In genomic region chr3:12886106-12886679, GRCh38 we compare ENCODE assay signal across 12 cellular contexts. TPM values are rescaled to one million over a fixed set of nuclear protein-coding genes. Genes with fewer than 3 reads are reported as not detected.
A peak's percentile ranks its signal among the peaks of the same experiment; 100 is the strongest.
DNase-seq lines count a peak whose midpoint lies in the region; ATAC-seq and TF ChIP-seq lines count a peak whose summit lies in the region.
"Had no signal": no experiment of that assay in that cellular context is flagged by ENCODE, and none has a peak within 500 bp of the region (broad histone marks: within the 10 kb centered on the region; RNA-seq: fewer than 3 reads in every experiment).

No MANE protein-coding gene starts in this region.

- H3K4me3 Mint-ChIP-seq in Caco-2 (ENCODE audit: unreplicated experiment) = no peak overlapping the region

- peak overlapping the region; percentile 76 for H2AK5ac ChIP-seq in neuronal stem cell (ENCODE audit: low read depth, low read length)

- H3K27me3 Mint-ChIP-seq in Caco-2 (ENCODE audit: insufficient read depth, unreplicated experiment) = peaks cover 15% of the 10 kb centered on the region

- no peak overlapping the region for H3K9ac ChIP-seq in OCI-LY1 (ENCODE audit: low read length)
- H3K9ac ChIP-seq in neuronal stem cell (ENCODE audit: low read depth, low read length, poor library complexity) = no peak overlapping the region

- H3K27ac Mint-ChIP-seq in Caco-2 (ENCODE audit: unreplicated experiment) = no peak overlapping the region

- no peaks in the 10 kb centered on the region for H4K20me1 ChIP-seq in OCI-LY1 (ENCODE audit: insufficient read depth, low read length)

- no peak overlapping the region for H2AFZ ChIP-seq in OCI-LY1 (ENCODE audit: low read length)
- no peak overlapping the region for H2AFZ ChIP-seq in neuronal stem cell (ENCODE audit: low read length)

- H3K14ac ChIP-seq in neuronal stem cell (ENCODE audit: low read length) = no peak overlapping the region

- H4K8ac ChIP-seq in neuronal stem cell (ENCODE audit: low read depth, low read length) = no peak overlapping the region

- DNase-seq in GM12865 (ENCODE audit: low read depth) (peak; percentile 51), neuronal stem cell (ENCODE audit: low spot score) (no peak), SKM-1 treated with dmso at 0.1 percent for 144 hours (lab: John Stamatoyannopoulos, UW; ENCODE audit: unreplicated experiment) (no peak), Caco-2 (no peak), NCI-H2227 (lab: John Stamatoyannopoulos, UW; ENCODE audit: unreplicated experiment) (no peak)
- DNase-seq: DMS53; NK-92 treated with Interleukin-12 subunit alpha and Interleukin-12 subunit beta, amount 100 ng/mL, for 24 hours had no signal

- no peaks in the 10 kb centered on the region for H3K9me3 Mint-ChIP-seq in Caco-2 (ENCODE audit: unreplicated experiment)

- H3K4ac ChIP-seq in neuronal stem cell (ENCODE audit: low read length) = no peak overlapping the region

- intact Hi-C loops in Caco-2 (cut with micrococcal nuclease; ENCODE audit: unreplicated experiment) = no loop called here

- H3K18ac ChIP-seq in neuronal stem cell (ENCODE audit: low read length) = no peak overlapping the region

- no peaks in the 10 kb centered on the region for H3K36me3 ChIP-seq in OCI-LY1 (ENCODE audit: insufficient read depth, low read length)
- H3K36me3 ChIP-seq in neuronal stem cell (replicated peaks in 1 of 2; ENCODE audit: control insufficient read depth in 2 of 2, insufficient read depth in 2 of 2, low read length in 2 of 2) = no peaks in the 10 kb centered on the region
- no peaks in the 10 kb centered on the region for H3K36me3 ChIP-seq in Caco-2 (ENCODE audit: control insufficient read depth, insufficient read depth, low read length)
- H3K36me3 ChIP-seq: neutrophil had no signal

- H3K9me3 ChIP-seq in OCI-LY1 (ENCODE audit: low read length) = no peaks in the 10 kb centered on the region
- H3K9me3 ChIP-seq in neuronal stem cell (replicated peaks in 1 of 2; ENCODE audit: control insufficient read depth in 2 of 2, insufficient read depth in 1 of 2, low read depth in 1 of 2, low read length in 2 of 2) = no peaks in the 10 kb centered on the region
- no peaks in the 10 kb centered on the region for H3K9me3 ChIP-seq in Caco-2
- H3K9me3 ChIP-seq: neutrophil had no signal

- WGBS in neuronal stem cell (ENCODE audit: extremely low coverage in 2 of 2, insufficient read length in 2 of 2, insufficient replicate concordance in 1 of 2), 2 donors = no CpG with 5 or more reads among the region's 10 CpGs

- H2BK12ac ChIP-seq in neuronal stem cell (ENCODE audit: low read length) = no peak overlapping the region

- ATAC-seq in GM21390 (IDR thresholded peaks at IDR 0.05; ENCODE audit: unreplicated experiment) (peak; percentile 57), GM21619 (IDR thresholded peaks at IDR 0.05; ENCODE audit: unreplicated experiment) (no peak)

- H3K79me1 ChIP-seq in neuronal stem cell (ENCODE audit: low read depth, low read length) = no peaks in the 10 kb centered on the region

- H3K9me2 ChIP-seq in OCI-LY1 (ENCODE audit: low read depth, low read length) = no peaks in the 10 kb centered on the region

- no peak overlapping the region for H3K23ac ChIP-seq in neuronal stem cell (ENCODE audit: low read depth, low read length, poor library complexity)

- H3K4me1 ChIP-seq in OCI-LY1 (ENCODE audit: insufficient read depth, low read length, severe bottlenecking) = peaks cover 17% of the 10 kb centered on the region
- peaks cover 0 to 2% of the 10 kb centered on the region in 2 donors for H3K4me1 ChIP-seq in neuronal stem cell (ENCODE audit: control insufficient read depth in 2 of 2, insufficient read depth in 1 of 2, low read depth in 1 of 2, low read length in 2 of 2)
- H3K4me1 ChIP-seq in Caco-2 = no peaks in the 10 kb centered on the region

- no peaks in the 10 kb centered on the region for H3K79me2 ChIP-seq in OCI-LY1 (ENCODE audit: insufficient read depth, low read length)

- peak overlapping the region; percentile 34; the same call in 1 of the 2 replicates for H3K4me2 ChIP-seq in OCI-LY1 (ENCODE audit: low read length)
- no peak overlapping the region for H3K4me2 ChIP-seq in neuronal stem cell (ENCODE audit: insufficient read depth, low read length, poor library complexity, severe bottlenecking)

- CTCF ChIA-PET in Caco-2 (lab: Charles Lee) = interaction anchor here (1.8 kb wide), 1 partner anchor 18 kb away, joined by 5 read pairs; no protein-coding TSS in a partner anchor

- peaks cover 17% of the 10 kb centered on the region; the same call in 1 of the 2 replicates for H3K27me3 ChIP-seq in OCI-LY1 (ENCODE audit: insufficient read depth, low read length)
- H3K27me3 ChIP-seq in neuronal stem cell (ENCODE audit: control insufficient read depth in 3 of 3, insufficient read depth in 3 of 3, low read depth in 1 of 3, low read length in 3 of 3) = peaks cover 0 to 33% (median 2%) of the 10 kb centered on the region in 3 experiments
- H3K27me3 ChIP-seq in Caco-2 (replicated peaks; ENCODE audit: control insufficient read depth, insufficient read depth, low read length) = no peaks in the 10 kb centered on the region

- no peak overlapping the region for H4K91ac ChIP-seq in neuronal stem cell (ENCODE audit: low read depth, low read length, poor library complexity)

- TF ChIP-seq CTCF in GM12865 (IDR thresholded peaks at IDR 0.05; ENCODE audit: insufficient read depth, low read depth, low read length, missing control alignments) = no peak
- TF ChIP-seq CTCF in OCI-LY1 (IDR thresholded peaks at IDR 0.05; ENCODE audit: low read length) = no peak
- TF ChIP-seq CTCF in Caco-2 (IDR thresholded peaks at IDR 0.05; ENCODE audit: insufficient read depth in 1 of 2, low read depth in 1 of 2, low read length in 1 of 2, severe bottlenecking in 1 of 2, unreplicated experiment in 1 of 2) = no peak

- POLR2A ChIA-PET in Caco-2 (lab: Charles Lee) = no interaction called here

- peak overlapping the region; percentile 44 for H3K4me3 ChIP-seq in GM12865 (ENCODE audit: low read depth, low read length)
- no peak overlapping the region for H3K4me3 ChIP-seq in OCI-LY1 (ENCODE audit: low read depth, low read length, poor library complexity, severe bottlenecking)
- no peak overlapping the region for H3K4me3 ChIP-seq in neuronal stem cell (ENCODE audit: low read length in 2 of 2)
- H3K4me3 ChIP-seq in Caco-2 (ENCODE audit: low read depth, low read length) = no peak overlapping the region

- no TSS peak for BruUV-seq in Caco-2 (replicated peaks; lab: Mats Ljungman, UMichigan)

- no peaks in the 10 kb centered on the region for H3F3A ChIP-seq in OCI-LY1 (ENCODE audit: insufficient read depth, low read length)

- H3K4me1 Mint-ChIP-seq in Caco-2 (ENCODE audit: low read depth, unreplicated experiment) = no peaks in the 10 kb centered on the region

- H3K36me3 Mint-ChIP-seq in Caco-2 (ENCODE audit: insufficient read depth, unreplicated experiment) = no peaks in the 10 kb centered on the region

- no peak overlapping the region for H2BK15ac ChIP-seq in neuronal stem cell (ENCODE audit: low read length)

- no peak overlapping the region for H2BK5ac ChIP-seq in neuronal stem cell (ENCODE audit: low read length)

- H3K27ac ChIP-seq in OCI-LY1 (ENCODE audit: low read depth, low read length, poor library complexity, severe bottlenecking) (no peak overlapping the region), neuronal stem cell (replicated peaks; ENCODE audit: low read length) (no peak overlapping the region)
- H3K27ac ChIP-seq: neutrophil, VCaP had no signal

- no peak overlapping the region for H2BK120ac ChIP-seq in neuronal stem cell (ENCODE audit: low read depth, low read length)

RNA-seq across cellular contexts. Expression of gene RPL32, which starts 44.8 kb away (rescaled TPM):
- polyA plus RNA-seq in neuronal stem cell (2013, experiment 1 of 2) = 2,661 TPM
- 2,611 TPM for polyA plus RNA-seq in neuronal stem cell (2013, experiment 2 of 2)
- total RNA-seq in Caco-2 (2022) = 1,713 and 1,899 TPM in 2 replicates
